1 cellular context compared by ENCODE assay signal in the genomic region with DNA sequence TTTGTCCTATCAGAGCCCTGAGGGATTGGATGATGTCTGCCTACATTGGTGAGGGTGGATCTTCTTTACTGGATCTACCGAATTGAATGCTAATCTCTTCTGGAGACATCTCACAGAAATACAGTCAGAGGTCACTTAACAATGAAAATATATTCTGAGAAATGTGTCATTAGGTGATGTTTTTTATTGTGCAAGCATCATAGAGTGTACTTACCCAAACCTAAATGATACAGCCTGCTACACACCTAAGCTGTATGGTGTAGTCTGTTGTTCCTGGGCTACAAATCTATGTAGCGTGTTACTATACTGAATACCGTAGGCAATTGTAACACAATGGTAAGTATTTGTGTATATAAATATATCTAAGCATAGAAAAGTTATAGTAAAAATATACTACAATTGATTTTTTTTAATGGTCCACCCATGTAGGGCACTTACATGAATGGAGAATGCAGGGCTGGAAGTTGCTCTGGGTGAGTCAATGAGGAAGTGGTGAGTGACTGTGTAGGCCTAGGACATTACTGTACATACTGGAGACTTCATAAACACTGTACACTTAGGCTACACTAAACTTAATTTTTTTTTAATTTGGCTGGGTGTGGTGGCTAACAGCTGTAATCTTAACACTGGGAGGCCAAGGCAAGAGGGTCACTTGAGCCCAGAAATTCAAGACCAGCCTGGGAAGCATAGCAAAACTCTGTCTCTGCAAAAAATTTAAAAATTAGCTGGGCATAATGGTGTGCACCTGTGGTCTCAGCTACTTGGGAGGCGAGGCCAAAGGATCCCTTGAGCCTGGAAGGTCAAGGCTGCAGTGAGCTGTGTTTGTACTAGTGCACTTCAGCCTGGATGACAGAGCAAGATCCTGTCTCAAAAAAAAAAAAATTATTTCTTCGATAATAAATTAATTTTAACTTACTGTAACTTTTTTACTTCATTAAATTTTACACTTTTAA.
TF ChIP-seq lines count a peak whose summit lies in the region.

No MANE protein-coding gene starts in this region.

TF ChIP-seq in WTC11, 78 proteins besides CTCF, POLR2A, EP300 and RAD21 (continued from another document):
- TF ChIP-seq, protein P1, sequence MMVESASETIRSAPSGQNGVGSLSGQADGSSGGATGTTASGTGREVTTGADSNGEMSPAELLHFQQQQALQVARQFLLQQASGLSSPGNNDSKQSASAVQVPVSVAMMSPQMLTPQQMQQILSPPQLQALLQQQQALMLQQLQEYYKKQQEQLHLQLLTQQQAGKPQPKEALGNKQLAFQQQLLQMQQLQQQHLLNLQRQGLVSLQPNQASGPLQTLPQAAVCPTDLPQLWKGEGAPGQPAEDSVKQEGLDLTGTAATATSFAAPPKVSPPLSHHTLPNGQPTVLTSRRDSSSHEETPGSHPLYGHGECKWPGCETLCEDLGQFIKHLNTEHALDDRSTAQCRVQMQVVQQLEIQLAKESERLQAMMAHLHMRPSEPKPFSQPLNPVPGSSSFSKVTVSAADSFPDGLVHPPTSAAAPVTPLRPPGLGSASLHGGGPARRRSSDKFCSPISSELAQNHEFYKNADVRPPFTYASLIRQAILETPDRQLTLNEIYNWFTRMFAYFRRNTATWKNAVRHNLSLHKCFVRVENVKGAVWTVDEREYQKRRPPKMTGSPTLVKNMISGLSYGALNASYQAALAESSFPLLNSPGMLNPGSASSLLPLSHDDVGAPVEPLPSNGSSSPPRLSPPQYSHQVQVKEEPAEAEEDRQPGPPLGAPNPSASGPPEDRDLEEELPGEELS (CRISPR knock-in tag; IDR thresholded peaks at IDR 0.05) = no peak
- TF ChIP-seq, protein P2, sequence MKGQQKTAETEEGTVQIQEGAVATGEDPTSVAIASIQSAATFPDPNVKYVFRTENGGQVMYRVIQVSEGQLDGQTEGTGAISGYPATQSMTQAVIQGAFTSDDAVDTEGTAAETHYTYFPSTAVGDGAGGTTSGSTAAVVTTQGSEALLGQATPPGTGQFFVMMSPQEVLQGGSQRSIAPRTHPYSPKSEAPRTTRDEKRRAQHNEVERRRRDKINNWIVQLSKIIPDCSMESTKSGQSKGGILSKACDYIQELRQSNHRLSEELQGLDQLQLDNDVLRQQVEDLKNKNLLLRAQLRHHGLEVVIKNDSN (CRISPR knock-in tag; IDR thresholded peaks at IDR 0.05) = no peak
- TF ChIP-seq, protein P3, sequence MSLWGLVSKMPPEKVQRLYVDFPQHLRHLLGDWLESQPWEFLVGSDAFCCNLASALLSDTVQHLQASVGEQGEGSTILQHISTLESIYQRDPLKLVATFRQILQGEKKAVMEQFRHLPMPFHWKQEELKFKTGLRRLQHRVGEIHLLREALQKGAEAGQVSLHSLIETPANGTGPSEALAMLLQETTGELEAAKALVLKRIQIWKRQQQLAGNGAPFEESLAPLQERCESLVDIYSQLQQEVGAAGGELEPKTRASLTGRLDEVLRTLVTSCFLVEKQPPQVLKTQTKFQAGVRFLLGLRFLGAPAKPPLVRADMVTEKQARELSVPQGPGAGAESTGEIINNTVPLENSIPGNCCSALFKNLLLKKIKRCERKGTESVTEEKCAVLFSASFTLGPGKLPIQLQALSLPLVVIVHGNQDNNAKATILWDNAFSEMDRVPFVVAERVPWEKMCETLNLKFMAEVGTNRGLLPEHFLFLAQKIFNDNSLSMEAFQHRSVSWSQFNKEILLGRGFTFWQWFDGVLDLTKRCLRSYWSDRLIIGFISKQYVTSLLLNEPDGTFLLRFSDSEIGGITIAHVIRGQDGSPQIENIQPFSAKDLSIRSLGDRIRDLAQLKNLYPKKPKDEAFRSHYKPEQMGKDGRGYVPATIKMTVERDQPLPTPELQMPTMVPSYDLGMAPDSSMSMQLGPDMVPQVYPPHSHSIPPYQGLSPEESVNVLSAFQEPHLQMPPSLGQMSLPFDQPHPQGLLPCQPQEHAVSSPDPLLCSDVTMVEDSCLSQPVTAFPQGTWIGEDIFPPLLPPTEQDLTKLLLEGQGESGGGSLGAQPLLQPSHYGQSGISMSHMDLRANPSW (CRISPR knock-in tag; conservative IDR thresholded peaks at IDR 0.05; ENCODE audit: low read depth) = no peak
- TF ChIP-seq, protein P4, sequence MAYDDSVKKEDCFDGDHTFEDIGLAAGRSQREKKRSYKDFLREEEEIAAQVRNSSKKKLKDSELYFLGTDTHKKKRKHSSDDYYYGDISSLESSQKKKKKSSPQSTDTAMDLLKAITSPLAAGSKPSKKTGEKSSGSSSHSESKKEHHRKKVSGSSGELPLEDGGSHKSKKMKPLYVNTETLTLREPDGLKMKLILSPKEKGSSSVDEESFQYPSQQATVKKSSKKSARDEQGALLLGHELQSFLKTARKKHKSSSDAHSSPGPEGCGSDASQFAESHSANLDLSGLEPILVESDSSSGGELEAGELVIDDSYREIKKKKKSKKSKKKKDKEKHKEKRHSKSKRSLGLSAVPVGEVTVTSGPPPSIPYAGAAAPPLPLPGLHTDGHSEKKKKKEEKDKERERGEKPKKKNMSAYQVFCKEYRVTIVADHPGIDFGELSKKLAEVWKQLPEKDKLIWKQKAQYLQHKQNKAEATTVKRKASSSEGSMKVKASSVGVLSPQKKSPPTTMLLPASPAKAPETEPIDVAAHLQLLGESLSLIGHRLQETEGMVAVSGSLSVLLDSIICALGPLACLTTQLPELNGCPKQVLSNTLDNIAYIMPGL (CRISPR knock-in tag; IDR thresholded peaks at IDR 0.05) = no peak
